ENCODE assay signal across 10 cellular contexts in the genomic region with DNA sequence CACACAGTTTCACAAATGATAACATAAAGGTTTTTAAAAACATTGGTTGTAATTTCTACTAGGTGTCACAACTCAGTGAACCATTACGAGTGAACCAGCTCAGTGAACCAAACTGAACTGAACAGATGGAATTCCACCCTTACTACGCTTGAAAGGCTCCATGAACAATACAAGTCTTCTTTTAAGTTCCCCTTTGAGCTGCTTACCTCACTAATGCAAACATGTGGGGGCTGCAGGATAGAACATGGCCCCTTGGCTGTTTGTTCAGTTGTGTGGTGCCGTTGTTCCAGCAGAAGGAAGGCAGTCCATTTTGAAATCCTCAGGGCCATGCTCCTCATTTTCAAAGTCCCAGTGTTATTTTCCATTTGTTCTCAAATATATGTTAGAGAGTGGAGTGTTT. TPM values are rescaled to one million over a fixed set of nuclear protein-coding genes. Genes with fewer than 3 reads are reported as not detected.
A peak's percentile ranks its signal among the peaks of the same experiment; 100 is the strongest.
DNase-seq lines count a peak whose midpoint lies in the region; ATAC-seq and TF ChIP-seq lines count a peak whose summit lies in the region.
"Had no signal": no experiment of that assay in that cellular context is flagged by ENCODE, and none has a peak within 500 bp of the region (broad histone marks: within the 10 kb centered on the region; RNA-seq: fewer than 3 reads in every experiment).

No MANE protein-coding gene starts in this region.

- no peaks in the 10 kb centered on the region for H3K4me1 Mint-ChIP-seq in activated CD4-positive, alpha-beta T cell treated with anti-CD3 and anti-CD28 coated beads, Interleukin-2, amount 10 ng/mL, durations not matched to agents 7 days and 5 days

- POLR2A ChIA-PET in activated CD4-positive, alpha-beta T cell treated with anti-CD3 and anti-CD28 coated beads, Interleukin-2, amount 10 ng/mL, durations not matched to agents 7 days and 5 days (lab: Charles Lee): no interaction called here

- ATAC-seq in GM18870 (IDR thresholded peaks at IDR 0.05; ENCODE audit: unreplicated experiment) (peak; percentile 94), HG02588 (IDR thresholded peaks at IDR 0.05; ENCODE audit: unreplicated experiment) (peak; percentile 83), HG03575 (IDR thresholded peaks at IDR 0.05; ENCODE audit: extremely low read depth, insufficient number of reproducible peaks, low FRiP score, unreplicated experiment) (peak; percentile 80), mucosa of descending colon (peak; percentile 61), omental fat pad (ENCODE audit: low FRiP score) (no peak)
- ATAC-seq: activated naive CD4-positive, alpha-beta T cell treated with anti-CD3 and anti-CD28 coated beads, Interleukin-2, amount 50 U/mL, for 72 hours had no signal

- no peak for TF ChIP-seq CTCF in mucosa of descending colon (IDR thresholded peaks at IDR 0.05)
- TF ChIP-seq CTCF in omental fat pad (IDR thresholded peaks at IDR 0.05): no peak

- H3K4me3 Mint-ChIP-seq in activated CD4-positive, alpha-beta T cell treated with anti-CD3 and anti-CD28 coated beads, Interleukin-2, amount 10 ng/mL, durations not matched to agents 7 days and 5 days: no peak overlapping the region

- H3K36me3 Mint-ChIP-seq in activated CD4-positive, alpha-beta T cell treated with anti-CD3 and anti-CD28 coated beads, Interleukin-2, amount 10 ng/mL, durations not matched to agents 7 days and 5 days (ENCODE audit: low read depth): no peaks in the 10 kb centered on the region
- H3K36me3 Mint-ChIP-seq: activated naive CD4-positive, alpha-beta T cell treated with anti-CD3 and anti-CD28 coated beads, Interleukin-2, amount 50 U/mL, for 72 hours had no signal

- no peaks in the 10 kb centered on the region for H3K9me3 Mint-ChIP-seq in activated CD4-positive, alpha-beta T cell treated with anti-CD3 and anti-CD28 coated beads, Interleukin-2, amount 10 ng/mL, durations not matched to agents 7 days and 5 days

- H3K9me3 ChIP-seq in mucosa of descending colon: peaks cover 3% of the 10 kb centered on the region

- CTCF ChIA-PET in activated CD4-positive, alpha-beta T cell treated with anti-CD3 and anti-CD28 coated beads, Interleukin-2, amount 10 ng/mL, durations not matched to agents 7 days and 5 days (lab: Charles Lee): no interaction called here

- H3K4me1 ChIP-seq in mucosa of descending colon (ENCODE audit: low read depth): no peaks in the 10 kb centered on the region

- DNase-seq in mucosa of descending colon (no peak), omental fat pad (ENCODE audit: low spot score) (no peak), UCSD-AML1 (lab: John Stamatoyannopoulos, UW; ENCODE audit: unreplicated experiment) (no peak)
- no peak for DNase-seq in activated CD4-positive, alpha-beta T cell treated with anti-CD3 and anti-CD28 coated beads, Interleukin-2, amount 10 ng/mL, durations not matched to agents 7 days and 5 days
- DNase-seq in stimulated activated CD4-positive, alpha-beta T cell treated with anti-CD3 and anti-CD28 coated beads, Interleukin-4, amount 100 ng/mL, for 4 hours: no peak
- DNase-seq: foreskin fibroblast had no signal

- H3K27ac Mint-ChIP-seq in activated CD4-positive, alpha-beta T cell treated with anti-CD3 and anti-CD28 coated beads, Interleukin-2, amount 10 ng/mL, durations not matched to agents 7 days and 5 days: no peak overlapping the region
- H3K27ac Mint-ChIP-seq: activated naive CD4-positive, alpha-beta T cell treated with anti-CD3 and anti-CD28 coated beads, Interleukin-2, amount 50 U/mL, for 72 hours had no signal

- H3K4me3 ChIP-seq in mucosa of descending colon: no peak overlapping the region

- intact Hi-C loops in mucosa of descending colon (cut with DNase I, micrococcal nuclease): no loop called here

- H3K27me3 Mint-ChIP-seq in activated CD4-positive, alpha-beta T cell treated with anti-CD3 and anti-CD28 coated beads, Interleukin-2, amount 10 ng/mL, durations not matched to agents 7 days and 5 days: no peaks in the 10 kb centered on the region

- no peaks in the 10 kb centered on the region for H3K36me3 ChIP-seq in mucosa of descending colon (ENCODE audit: low read depth)

RNA-seq across cellular contexts. Expression of gene KLHL14, which starts 30.7 kb away (rescaled TPM):
- total RNA-seq in mucosa of descending colon (under 1 TPM; 0.10 to 0.32 (median 0.12) TPM), omental fat pad (under 1 TPM; 0.19 to 0.79 (median 0.40) TPM)
- total RNA-seq in activated CD4-positive, alpha-beta T cell treated with anti-CD3 and anti-CD28 coated beads, Interleukin-2, amount 10 ng/mL, durations not matched to agents 7 days and 5 days: not detected
- total RNA-seq: activated naive CD4-positive, alpha-beta T cell treated with anti-CD3 and anti-CD28 coated beads, Interleukin-2, amount 50 U/mL, for 72 hours had no signal
